In the genomic region with DNA sequence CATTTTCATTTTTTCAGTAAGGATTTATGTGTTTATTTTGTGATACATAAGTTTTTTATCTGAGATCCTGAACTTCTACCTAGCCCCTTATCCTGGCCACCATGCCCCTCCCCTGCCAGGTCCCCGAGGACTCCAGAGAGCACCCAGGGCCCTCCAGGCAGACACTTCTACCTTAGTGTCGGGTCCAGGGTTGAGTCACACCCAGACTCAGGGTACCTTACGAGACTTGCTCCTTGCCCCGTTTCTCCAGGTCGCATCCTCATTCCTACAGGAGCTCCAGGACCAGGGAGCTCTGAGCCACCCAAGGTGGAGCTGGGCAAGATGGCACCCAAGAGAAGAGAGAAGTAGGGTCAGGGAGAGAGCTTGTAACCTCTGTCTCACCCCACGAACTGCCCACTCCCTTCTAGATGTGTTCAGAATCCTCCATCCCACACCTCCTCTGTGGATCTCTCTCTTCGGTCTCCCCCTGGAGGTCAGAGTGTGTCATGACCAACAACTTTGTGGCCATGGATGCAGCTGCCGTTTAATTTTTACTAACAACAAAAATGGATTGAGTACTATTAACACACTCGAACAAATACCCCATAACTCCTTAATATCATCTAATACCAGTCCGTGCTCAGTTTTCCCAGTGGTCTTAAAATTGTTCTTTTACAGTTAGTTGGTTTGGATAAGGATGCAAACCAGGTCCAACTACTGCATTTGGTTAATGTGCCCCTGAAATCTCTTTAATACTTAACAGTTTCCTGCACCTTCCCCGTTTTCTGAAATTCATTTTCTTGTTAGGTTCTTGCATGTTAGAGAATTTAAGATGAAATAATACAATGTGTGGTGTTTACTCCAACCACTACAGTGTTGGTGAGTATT, we compare ENCODE assay signal across 8 cellular contexts.
A peak's percentile ranks its signal among the peaks of the same experiment; 100 is the strongest.
DNase-seq lines count a peak whose midpoint lies in the region; ATAC-seq and TF ChIP-seq lines count a peak whose summit lies in the region.

No MANE protein-coding gene starts in this region.

- DNase-seq in activated gamma-delta T cell treated with Interleukin-2 at 50 U/mL for 16 hours (peak; percentile 13), activated gamma-delta T cell (lab: John Stamatoyannopoulos, UW) (no peak), NCI-H460 (ENCODE audit: extremely low read depth, low read depth) (peak; percentile 60), adrenal gland (peak in 6 of 7 donors; percentile 20 to 56 (median 43)), hepatocyte (ENCODE audit: low spot score) (peak; percentile 70)
- peak; percentile 3 to 5 for DNase-seq in stimulated activated CD4-positive, alpha-beta T cell treated with anti-CD3 and anti-CD28 coated beads, Interleukin-15, amount 100 ng/mL, for 48 hours (ENCODE audit: low read depth in 2 of 2)

- peaks cover 0 to 5% of the 10 kb centered on the region in 2 donors for H3K4me1 ChIP-seq in adrenal gland (replicated peaks in 1 of 2)
- H3K4me1 ChIP-seq in hepatocyte (ENCODE audit: insufficient read depth): no peaks in the 10 kb centered on the region

- no peaks in the 10 kb centered on the region for H3K9me3 ChIP-seq in adrenal gland (replicated peaks in 1 of 3)
- no peaks in the 10 kb centered on the region for H3K9me3 ChIP-seq in hepatocyte (ENCODE audit: low read depth)

- ATAC-seq in HG02678 (IDR thresholded peaks at IDR 0.05; ENCODE audit: unreplicated experiment) (peak; percentile 65), HG02571 (IDR thresholded peaks at IDR 0.05; ENCODE audit: unreplicated experiment) (no peak)

- no peak for TF ChIP-seq POLR2A in adrenal gland (IDR thresholded peaks at IDR 0.05)

- no peaks in the 10 kb centered on the region for H4K20me1 ChIP-seq in hepatocyte (ENCODE audit: insufficient read depth, poor library complexity, severe bottlenecking)

- H3K27ac ChIP-seq in adrenal gland (no peak overlapping the region), hepatocyte (no peak overlapping the region)

- no peak overlapping the region for H2AFZ ChIP-seq in hepatocyte

- H3K4me3 ChIP-seq in adrenal gland (no peak overlapping the region), hepatocyte (no peak overlapping the region)

- H3K79me2 ChIP-seq in hepatocyte: no peaks in the 10 kb centered on the region

- intact Hi-C loops in adrenal gland (cut with DNase I): loop anchor here in 1 of 2 donors (5.0 to 10.0 kb wide), 2 partner anchors 150 to 543 kb away; no protein-coding TSS in a partner anchor

- 34 to 45% (median 40%) methylated on average over 9 to 11 of the region's 11 CpGs for WGBS in adrenal gland, 4 donors
- 46% methylated on average over 11 of the region's 11 CpGs for WGBS in hepatocyte (ENCODE audit: low lambda C conversion rate, missing lambda C conversion rate)

- no peaks in the 10 kb centered on the region for H3K27me3 ChIP-seq in adrenal gland
- no peaks in the 10 kb centered on the region for H3K27me3 ChIP-seq in hepatocyte

- no peak overlapping the region for H3K4me2 ChIP-seq in hepatocyte

- no peaks in the 10 kb centered on the region for H3K36me3 ChIP-seq in adrenal gland (replicated peaks in 1 of 2)
- H3K36me3 ChIP-seq in hepatocyte (replicated peaks; ENCODE audit: insufficient read depth, low read depth): no peaks in the 10 kb centered on the region

- peak; percentile 49 to 70 (median 67) for TF ChIP-seq CTCF in adrenal gland (IDR thresholded peaks at IDR 0.05)
- TF ChIP-seq CTCF in hepatocyte (IDR thresholded peaks at IDR 0.05; ENCODE audit: poor library complexity): peak; percentile 64

- no peaks in the 10 kb centered on the region for H3K9me2 ChIP-seq in hepatocyte (replicated peaks; ENCODE audit: insufficient read depth)
